In the genomic region with DNA sequence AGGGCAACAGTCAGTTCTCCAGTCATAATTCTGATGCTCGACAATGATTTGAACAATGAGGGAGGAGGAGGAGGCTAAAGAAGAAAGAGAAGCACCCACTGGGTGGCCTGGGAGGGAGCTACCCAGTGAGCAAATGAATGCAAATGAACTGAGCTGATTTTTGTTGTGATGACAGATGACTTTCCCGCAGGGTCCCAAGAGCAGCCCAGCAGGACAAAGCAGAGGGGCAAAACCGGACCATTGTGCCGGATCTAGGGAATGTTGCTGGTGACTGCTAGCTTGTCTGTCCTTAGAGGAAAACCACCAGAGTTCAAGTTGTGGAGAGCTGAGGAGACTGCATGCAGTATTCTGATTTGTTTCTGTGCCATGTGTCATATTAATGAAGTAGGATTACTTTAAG, we compare ENCODE assay signal across 18 cellular contexts.
DNase-seq lines count a peak whose midpoint lies in the region; ATAC-seq and TF ChIP-seq lines count a peak whose summit lies in the region.
"Had no signal": no experiment of that assay in that cellular context is flagged by ENCODE, and none has a peak within 500 bp of the region (broad histone marks: within the 10 kb centered on the region; RNA-seq: fewer than 3 reads in every experiment).

No MANE protein-coding gene starts in this region.

- H3K27ac ChIP-seq in GM23338 (ENCODE audit: low read depth) (no peak overlapping the region), HUES6 (ENCODE audit: low read depth, low read length) (no peak overlapping the region), mesendoderm (ENCODE audit: low read depth, low read length) (no peak overlapping the region)
- H3K27ac ChIP-seq: C4-2B, HL-60, RWPE1 had no signal

- H2AFZ ChIP-seq in GM23338: no peak overlapping the region

- H3K4me2 ChIP-seq in GM23338: peak overlapping the region; percentile 49
- no peak overlapping the region for H3K4me2 ChIP-seq in mesendoderm (ENCODE audit: low read length)

- H3K4me3 ChIP-seq in GM23338: 0 out of 2 replicates have a peak overlapping the region, but pooled peaks have one; percentile 2
- H3K4me3 ChIP-seq in HUES6 (ENCODE audit: low read depth, low read length): no peak overlapping the region
- H3K4me3 ChIP-seq in mesendoderm (ENCODE audit: low read length): no peak overlapping the region
- H3K4me3 ChIP-seq: K562 had no signal

- H2BK5ac ChIP-seq in mesendoderm (ENCODE audit: low read length): no peak overlapping the region

- H2BK15ac ChIP-seq in mesendoderm (replicated peaks; ENCODE audit: low read depth): no peak overlapping the region

- H4K20me1 ChIP-seq in GM23338 (replicated peaks; ENCODE audit: insufficient read depth): no peaks in the 10 kb centered on the region

- peak overlapping the region; percentile 19; the same call in 2 of the 3 replicates for H3K4me3 Mint-ChIP-seq in GM23338

- no peak overlapping the region for H3K18ac ChIP-seq in mesendoderm (ENCODE audit: low read length)

- no peaks in the 10 kb centered on the region for H3K9me3 ChIP-seq in HUES6 (ENCODE audit: control insufficient read depth, insufficient read depth, low read depth, low read length)

- H3K56ac ChIP-seq in mesendoderm (ENCODE audit: low read length): no peak overlapping the region

- no peak overlapping the region for H4K8ac ChIP-seq in mesendoderm (ENCODE audit: low read depth, low read length)

- H3K4me1 Mint-ChIP-seq in GM23338: peaks cover 53% of the 10 kb centered on the region

- no peak overlapping the region for H3K27ac Mint-ChIP-seq in GM23338

- H3K36me3 ChIP-seq in GM23338 (ENCODE audit: insufficient read depth) (no peaks in the 10 kb centered on the region), HUES6 (ENCODE audit: control insufficient read depth, insufficient read depth, low read length) (no peaks in the 10 kb centered on the region), mesendoderm (ENCODE audit: control insufficient read depth, insufficient read depth, low read length) (no peaks in the 10 kb centered on the region)

- H3K79me2 ChIP-seq in GM23338 (replicated peaks; ENCODE audit: insufficient read depth): no peaks in the 10 kb centered on the region
- no peaks in the 10 kb centered on the region for H3K79me2 ChIP-seq in mesendoderm (ENCODE audit: control insufficient read depth, insufficient read depth, low read length)

- no peaks in the 10 kb centered on the region; the same call in 1 of the 2 replicates for H3F3A ChIP-seq in GM23338 (replicated peaks; ENCODE audit: low read depth)

- H3K27me3 ChIP-seq in GM23338 (ENCODE audit: insufficient read depth): peaks cover 30% of the 10 kb centered on the region
- peaks cover 25% of the 10 kb centered on the region; the same call in 1 of the 2 replicates for H3K27me3 ChIP-seq in HUES6 (ENCODE audit: control insufficient read depth, insufficient read depth, low read length)
- no peaks in the 10 kb centered on the region for H3K27me3 ChIP-seq in mesendoderm (ENCODE audit: insufficient read depth, low read length, poor library complexity)

- H3K9ac ChIP-seq in HUES6 (ENCODE audit: low read length) (peak overlapping the region; percentile 35), mesendoderm (ENCODE audit: low read length) (no peak overlapping the region)

- no peaks in the 10 kb centered on the region for H3K79me1 ChIP-seq in mesendoderm (ENCODE audit: low read length)

- TF ChIP-seq CTCF in GM23338 (conservative IDR thresholded peaks at IDR 0.05; ENCODE audit: low read depth in 2 of 2): no peak

- H2AK5ac ChIP-seq in mesendoderm (ENCODE audit: low read length): no peak overlapping the region

- H2BK120ac ChIP-seq in mesendoderm (ENCODE audit: low read depth, low read length): no peak overlapping the region

- no CpG with 5 or more reads among the region's 4 CpGs for WGBS in mesendoderm (ENCODE audit: extremely low coverage, insufficient coverage, low lambda C conversion rate)

- H3K27me3 Mint-ChIP-seq in GM23338 (ENCODE audit: insufficient read depth, low read depth, poor library complexity): peaks cover 36% of the 10 kb centered on the region

- H3K4me1 ChIP-seq in GM23338 (ENCODE audit: insufficient read depth) (peaks cover 56% of the 10 kb centered on the region), HUES6 (ENCODE audit: control insufficient read depth, insufficient read depth, low read length) (peaks cover 51% of the 10 kb centered on the region), mesendoderm (ENCODE audit: control insufficient read depth, low read depth, low read length) (peaks cover 12% of the 10 kb centered on the region)

- H3K36me3 Mint-ChIP-seq in GM23338 (ENCODE audit: low read depth): no peaks in the 10 kb centered on the region; the same call in 2 of the 3 replicates

- ATAC-seq in GM23338: peak; percentile 51
- ATAC-seq: K562, PC-3 had no signal

- peak; percentile 42 for DNase-seq in GM23338 (ENCODE audit: low spot score)
- DNase-seq in cerebellum (ENCODE audit: low spot score): peak; percentile 12
- peak; percentile 56 for DNase-seq in mesendoderm
- DNase-seq in activated CD4-positive, alpha-beta T cell treated with anti-CD3 and anti-CD28 coated beads, Interleukin-2, amount 50 U/mL, for 1 hour: no peak
- no peak for DNase-seq in anterior cingulate cortex (lab: John Stamatoyannopoulos, UW)
- no peak for DNase-seq in NCI-H82 treated with DMSO at 0.1 percent for 48 hours (lab: John Stamatoyannopoulos, UW; ENCODE audit: unreplicated experiment)
- DNase-seq: MV-4-11; NCI-H1436; NCI-H2029 treated with DMSO at 0.1 percent for 48 hours; NCI-H2227 treated with DMSO at 0.1 percent for 48 hours; NCI-H524 treated with DMSO at 0.1 percent for 48 hours; NK-92 treated with Interleukin-12 subunit alpha and Interleukin-12 subunit beta, amount 100 ng/mL, for 24 hours; PC-3 had no signal

- no peak overlapping the region for H3K23ac ChIP-seq in mesendoderm (ENCODE audit: low read length)

- H3K9me3 Mint-ChIP-seq in GM23338: no peaks in the 10 kb centered on the region

- H3K4ac ChIP-seq in mesendoderm (ENCODE audit: low read depth, low read length): no peak overlapping the region

- no peaks in the 10 kb centered on the region for H3K9me2 ChIP-seq in GM23338 (ENCODE audit: insufficient read depth)

- no peak overlapping the region for H4K5ac ChIP-seq in mesendoderm (ENCODE audit: low read length)

TF ChIP-seq in GM23338, 12 proteins besides CTCF, POLR2A, EP300 and RAD21 (continues in another document):
- TF ChIP-seq POLR2AphosphoS5 (IDR thresholded peaks at IDR 0.05; ENCODE audit: low read depth): no peak
- TF ChIP-seq, protein P1, sequence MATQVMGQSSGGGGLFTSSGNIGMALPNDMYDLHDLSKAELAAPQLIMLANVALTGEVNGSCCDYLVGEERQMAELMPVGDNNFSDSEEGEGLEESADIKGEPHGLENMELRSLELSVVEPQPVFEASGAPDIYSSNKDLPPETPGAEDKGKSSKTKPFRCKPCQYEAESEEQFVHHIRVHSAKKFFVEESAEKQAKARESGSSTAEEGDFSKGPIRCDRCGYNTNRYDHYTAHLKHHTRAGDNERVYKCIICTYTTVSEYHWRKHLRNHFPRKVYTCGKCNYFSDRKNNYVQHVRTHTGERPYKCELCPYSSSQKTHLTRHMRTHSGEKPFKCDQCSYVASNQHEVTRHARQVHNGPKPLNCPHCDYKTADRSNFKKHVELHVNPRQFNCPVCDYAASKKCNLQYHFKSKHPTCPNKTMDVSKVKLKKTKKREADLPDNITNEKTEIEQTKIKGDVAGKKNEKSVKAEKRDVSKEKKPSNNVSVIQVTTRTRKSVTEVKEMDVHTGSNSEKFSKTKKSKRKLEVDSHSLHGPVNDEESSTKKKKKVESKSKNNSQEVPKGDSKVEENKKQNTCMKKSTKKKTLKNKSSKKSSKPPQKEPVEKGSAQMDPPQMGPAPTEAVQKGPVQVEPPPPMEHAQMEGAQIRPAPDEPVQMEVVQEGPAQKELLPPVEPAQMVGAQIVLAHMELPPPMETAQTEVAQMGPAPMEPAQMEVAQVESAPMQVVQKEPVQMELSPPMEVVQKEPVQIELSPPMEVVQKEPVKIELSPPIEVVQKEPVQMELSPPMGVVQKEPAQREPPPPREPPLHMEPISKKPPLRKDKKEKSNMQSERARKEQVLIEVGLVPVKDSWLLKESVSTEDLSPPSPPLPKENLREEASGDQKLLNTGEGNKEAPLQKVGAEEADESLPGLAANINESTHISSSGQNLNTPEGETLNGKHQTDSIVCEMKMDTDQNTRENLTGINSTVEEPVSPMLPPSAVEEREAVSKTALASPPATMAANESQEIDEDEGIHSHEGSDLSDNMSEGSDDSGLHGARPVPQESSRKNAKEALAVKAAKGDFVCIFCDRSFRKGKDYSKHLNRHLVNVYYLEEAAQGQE (IDR thresholded peaks at IDR 0.05; ENCODE audit: unreplicated experiment): no peak
- TF ChIP-seq JUNB (IDR thresholded peaks at IDR 0.05; ENCODE audit: unreplicated experiment): no peak
- peak; percentile 9; the same call in 1 of the 2 replicates for TF ChIP-seq NANOG (IDR thresholded peaks at IDR 0.05; ENCODE audit: borderline replicate concordance)
- no peak for TF ChIP-seq EZH2phosphoT487 (IDR thresholded peaks at IDR 0.05; ENCODE audit: unreplicated experiment)

Comparison
In these comparisons a context has a peak if more than half of its experiments do, and no peak if none do; other contexts are left out.
1. DNase-seq: peak in GM23338 (single experiment), cerebellum (single experiment) and mesendoderm (single experiment); none in activated CD4-positive, alpha-beta T cell treated with anti-CD3 and anti-CD28 coated beads, Interleukin-2, amount 50 U/mL, for 1 hour (single experiment), anterior cingulate cortex (0 of 58) and NCI-H82 treated with DMSO at 0.1 percent for 48 hours (single experiment).